20 cellular contexts compared by ENCODE assay signal in the genomic region with DNA sequence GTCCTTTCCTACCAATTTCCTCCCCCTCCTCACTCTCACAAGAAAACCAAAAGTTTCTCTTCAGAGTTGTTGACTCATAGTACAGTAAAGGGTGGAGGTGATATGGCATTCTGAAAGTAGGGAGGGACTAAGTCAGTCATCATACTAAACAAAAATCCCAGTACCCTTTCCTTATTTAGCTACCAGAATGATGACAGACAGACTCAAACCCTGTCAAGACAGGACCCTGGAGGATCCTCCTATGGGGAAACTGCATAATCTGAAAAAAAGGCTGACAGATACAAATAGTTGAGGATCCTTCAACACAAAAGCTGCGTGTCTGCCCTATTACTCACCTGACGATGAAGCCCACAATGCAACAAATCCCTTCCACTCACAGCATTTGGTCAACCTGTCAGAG.
"Had no signal": no experiment of that assay in that cellular context is flagged by ENCODE, and none has a peak within 500 bp of the region (broad histone marks: within the 10 kb centered on the region; RNA-seq: fewer than 3 reads in every experiment).

No MANE protein-coding gene starts in this region.

- H3K27ac Mint-ChIP-seq: activated CD4-positive, alpha-beta memory T cell treated with anti-CD3 and anti-CD28 coated beads for 36 hours; activated naive CD8-positive, alpha-beta T cell; naive thymus-derived CD8-positive, alpha-beta T cell; stimulated activated memory B cell treated with anti-CD40 and anti-IgM and Interleukin-4, amounts not matched to agents 10 μg/mL and 1 μg/mL and 100 μg/mL, for 72 hours had no signal

- H3K27me3 ChIP-seq: ascending aorta, right atrium auricular region, transverse colon had no signal

- H3K36me3 ChIP-seq: ascending aorta, right atrium auricular region, transverse colon had no signal

- H3K4me3 ChIP-seq: ascending aorta, lung, mucosa of descending colon, right atrium auricular region, transverse colon had no signal

- DNase-seq: activated CD4-positive, alpha-beta memory T cell treated with anti-CD3 and anti-CD28 coated beads for 36 hours; activated effector memory CD4-positive, alpha-beta T cell treated with Interleukin-2 at 50 U/mL for 16 hours; caudate nucleus; cortex of kidney; effector CD8-positive, alpha-beta T cell; erythroblast; hippocampal formation; left cardiac atrium; mucosa of descending colon; naive thymus-derived CD8-positive, alpha-beta T cell; nucleus accumbens; small intestine; substantia nigra; transverse colon had no signal

- H3K27ac ChIP-seq: ascending aorta, right atrium auricular region, transverse colon had no signal

- H3K4me3 Mint-ChIP-seq: activated CD4-positive, alpha-beta memory T cell treated with anti-CD3 and anti-CD28 coated beads for 36 hours; activated naive CD8-positive, alpha-beta T cell; naive thymus-derived CD8-positive, alpha-beta T cell; stimulated activated memory B cell treated with anti-CD40 and anti-IgM and Interleukin-4, amounts not matched to agents 10 μg/mL and 1 μg/mL and 100 μg/mL, for 72 hours had no signal

- H3K9me3 ChIP-seq: mucosa of descending colon, right atrium auricular region, transverse colon had no signal

- H3K27me3 Mint-ChIP-seq: activated CD4-positive, alpha-beta memory T cell treated with anti-CD3 and anti-CD28 coated beads for 36 hours; activated naive CD8-positive, alpha-beta T cell; naive thymus-derived CD8-positive, alpha-beta T cell had no signal

- H3K4me1 ChIP-seq: ascending aorta, right atrium auricular region, transverse colon had no signal

- FAIRE-seq: small intestine had no signal

- ATAC-seq: left cardiac atrium; mucosa of descending colon; naive thymus-derived CD8-positive, alpha-beta T cell; SK-N-SH treated with all-trans-retinoic acid at 6 μM for 48 hours; stimulated activated memory B cell treated with anti-CD40 and anti-IgM and Interleukin-4, amounts not matched to agents 10 μg/mL and 1 μg/mL and 100 μg/mL, for 72 hours had no signal

- H3K36me3 Mint-ChIP-seq: stimulated activated memory B cell treated with anti-CD40 and anti-IgM and Interleukin-4, amounts not matched to agents 10 μg/mL and 1 μg/mL and 100 μg/mL, for 72 hours had no signal

- H3K4me1 Mint-ChIP-seq: stimulated activated memory B cell treated with anti-CD40 and anti-IgM and Interleukin-4, amounts not matched to agents 10 μg/mL and 1 μg/mL and 100 μg/mL, for 72 hours had no signal
